ENCODE assay signal across 19 cellular contexts in genomic region chr5:73947876-73948275, GRCh38.
DNase-seq lines count a peak whose midpoint lies in the region; ATAC-seq and TF ChIP-seq lines count a peak whose summit lies in the region.
"Had no signal": no experiment of that assay in that cellular context is flagged by ENCODE, and none has a peak within 500 bp of the region (broad histone marks: within the 10 kb centered on the region; RNA-seq: fewer than 3 reads in every experiment).

No MANE protein-coding gene starts in this region.

- no peak overlapping the region for H3K27ac ChIP-seq in neural progenitor cell
- no peak overlapping the region for H3K27ac ChIP-seq in PC-3 (ENCODE audit: low read length)
- H3K27ac ChIP-seq: gastrocnemius medialis, upper lobe of right lung had no signal

- H3K4me3 ChIP-seq in neural progenitor cell (no peak overlapping the region), PC-3 (ENCODE audit: low read length) (no peak overlapping the region)
- H3K4me3 ChIP-seq: gastrocnemius medialis, upper lobe of right lung had no signal

- no peak overlapping the region for H3K27ac Mint-ChIP-seq in neural progenitor cell
- H3K27ac Mint-ChIP-seq: activated naive CD8-positive, alpha-beta T cell treated with anti-CD3 and anti-CD28 coated beads, Interleukin-2, amount 10 ng/mL, durations not matched to agents 7 days and 5 days; activated T-helper 1 cell treated with anti-CD3 and anti-CD28 coated beads, Interleukin-12 subunit alpha, Interleukin-12 subunit beta, Interleukin-2, Interleukin-4 antibody, amounts not matched to agents 30 ng/mL and 10 ng/mL and 1 ng/mL, durations not matched to agents 14 hours and 24 hours and 36 hours; H9; natural killer cell treated with Interleukin-12 subunit alpha and Interleukin-12 subunit beta and Interleukin-15 and Interleukin-18, amount 100 ng/mL, for 72 hours had no signal

- POLR2A ChIA-PET in PC-3 (lab: Charles Lee; ENCODE audit: unreplicated experiment): no interaction called here

- peaks cover 3% of the 10 kb centered on the region for H3K36me3 Mint-ChIP-seq in neural progenitor cell
- H3K36me3 Mint-ChIP-seq: activated naive CD8-positive, alpha-beta T cell treated with anti-CD3 and anti-CD28 coated beads, Interleukin-2, amount 10 ng/mL, durations not matched to agents 7 days and 5 days; natural killer cell treated with Interleukin-12 subunit alpha and Interleukin-12 subunit beta and Interleukin-15 and Interleukin-18, amount 100 ng/mL, for 72 hours had no signal

- H3K4me2 ChIP-seq in neural progenitor cell (peak overlapping the region; percentile 45), PC-3 (ENCODE audit: low read length) (no peak overlapping the region)

- H4K20me1 ChIP-seq in neural progenitor cell (ENCODE audit: low read depth) (no peaks in the 10 kb centered on the region), PC-3 (ENCODE audit: low read length) (no peaks in the 10 kb centered on the region)

- H3K4me1 ChIP-seq in neural progenitor cell (peaks cover 34% of the 10 kb centered on the region), PC-3 (ENCODE audit: insufficient read depth, low read length) (0 out of 2 replicates have a peak, but pooled peaks cover 6% of the 10 kb centered on the region)
- H3K4me1 ChIP-seq: gastrocnemius medialis, upper lobe of right lung had no signal

- intact Hi-C loops in PC-3 (cut with micrococcal nuclease): no loop called here

- H3K9me3 ChIP-seq in neural progenitor cell (ENCODE audit: low read depth): no peaks in the 10 kb centered on the region
- no peaks in the 10 kb centered on the region for H3K9me3 ChIP-seq in PC-3 (ENCODE audit: low read length)
- H3K9me3 ChIP-seq: upper lobe of right lung had no signal

- peaks cover 7% of the 10 kb centered on the region for H3K9me3 Mint-ChIP-seq in neural progenitor cell
- H3K9me3 Mint-ChIP-seq: activated naive CD8-positive, alpha-beta T cell treated with anti-CD3 and anti-CD28 coated beads, Interleukin-2, amount 10 ng/mL, durations not matched to agents 7 days and 5 days; natural killer cell treated with Interleukin-12 subunit alpha and Interleukin-12 subunit beta and Interleukin-15 and Interleukin-18, amount 100 ng/mL, for 72 hours had no signal

- H2AFZ ChIP-seq in neural progenitor cell (replicated peaks) (no peak overlapping the region), PC-3 (ENCODE audit: low read length) (no peak overlapping the region)

- no TSS peak for BruUV-seq in PC-3 (replicated peaks; lab: Mats Ljungman, UMichigan)

- H3K4me3 Mint-ChIP-seq in neural progenitor cell: no peak overlapping the region
- H3K4me3 Mint-ChIP-seq: activated naive CD8-positive, alpha-beta T cell treated with anti-CD3 and anti-CD28 coated beads, Interleukin-2, amount 10 ng/mL, durations not matched to agents 7 days and 5 days; activated T-helper 1 cell treated with anti-CD3 and anti-CD28 coated beads, Interleukin-12 subunit alpha, Interleukin-12 subunit beta, Interleukin-2, Interleukin-4 antibody, amounts not matched to agents 30 ng/mL and 10 ng/mL and 1 ng/mL, durations not matched to agents 14 hours and 24 hours and 36 hours; H9; natural killer cell treated with Interleukin-12 subunit alpha and Interleukin-12 subunit beta and Interleukin-15 and Interleukin-18, amount 100 ng/mL, for 72 hours had no signal

- H3K79me2 ChIP-seq in neural progenitor cell (ENCODE audit: low read depth): no peaks in the 10 kb centered on the region
- H3K79me2 ChIP-seq in PC-3 (ENCODE audit: low read length): no peaks in the 10 kb centered on the region

- peaks cover 2% of the 10 kb centered on the region for H3K27me3 Mint-ChIP-seq in neural progenitor cell (ENCODE audit: insufficient read depth, low read depth)

- no peaks in the 10 kb centered on the region for H3F3A ChIP-seq in neural progenitor cell (ENCODE audit: low read depth)
- no peaks in the 10 kb centered on the region for H3F3A ChIP-seq in PC-3 (ENCODE audit: low read length, unreplicated experiment)

- no peaks in the 10 kb centered on the region for H3K9me2 ChIP-seq in PC-3 (replicated peaks; ENCODE audit: low read length)

- ATAC-seq in PC-3 (no peak), GM21526 (IDR thresholded peaks at IDR 0.05; ENCODE audit: low FRiP score, unreplicated experiment) (no peak)
- ATAC-seq: gastrocnemius medialis; natural killer cell treated with Interleukin-12 subunit alpha and Interleukin-12 subunit beta and Interleukin-15 and Interleukin-18, amount 100 ng/mL, for 72 hours; Panc1; upper lobe of right lung had no signal

- no peak overlapping the region for H3K9ac ChIP-seq in neural progenitor cell
- H3K9ac ChIP-seq in PC-3 (ENCODE audit: low read length): no peak overlapping the region

- peaks cover 31% of the 10 kb centered on the region for H3K4me1 Mint-ChIP-seq in neural progenitor cell
- H3K4me1 Mint-ChIP-seq: activated naive CD8-positive, alpha-beta T cell treated with anti-CD3 and anti-CD28 coated beads, Interleukin-2, amount 10 ng/mL, durations not matched to agents 7 days and 5 days; H9 had no signal

- peak; percentile 69 for DNase-seq in EH (ENCODE audit: low read depth)
- peak; percentile 1 for DNase-seq in NCI-H128 (lab: John Stamatoyannopoulos, UW; ENCODE audit: unreplicated experiment)
- DNase-seq in NCI-H748 treated with DMSO at 0.1 percent for 48 hours (lab: John Stamatoyannopoulos, UW): peak; percentile 91
- DNase-seq in neural progenitor cell (ENCODE audit: low spot score): no peak
- no peak for DNase-seq in PC-3
- DNase-seq in NCI-H187 (lab: John Stamatoyannopoulos, UW): no peak
- DNase-seq in HT-29 (ENCODE audit: low spot score): no peak
- DNase-seq: activated naive CD8-positive, alpha-beta T cell treated with anti-CD3 and anti-CD28 coated beads, Interleukin-2, amount 10 ng/mL, durations not matched to agents 7 days and 5 days; dorsolateral prefrontal cortex; gastrocnemius medialis; H9; Karpas-422; NCI-H146; stimulated activated CD4-positive, alpha-beta T cell treated with anti-CD3 and anti-CD28 coated beads, Interleukin-4, amount 100 ng/mL, for 4 hours; upper lobe of right lung had no signal

- H3K36me3 ChIP-seq in neural progenitor cell (no peaks in the 10 kb centered on the region), PC-3 (ENCODE audit: low read depth, low read length) (no peaks in the 10 kb centered on the region)
- H3K36me3 ChIP-seq: gastrocnemius medialis, upper lobe of right lung had no signal

- no peak for TF ChIP-seq CTCF in neural progenitor cell (IDR thresholded peaks at IDR 0.05)
- no peak for TF ChIP-seq CTCF in PC-3 (conservative IDR thresholded peaks at IDR 0.05; ENCODE audit: low read depth, low read length)

- CTCF ChIA-PET in PC-3 (lab: Charles Lee): no interaction called here

- H3K27me3 ChIP-seq in neural progenitor cell (no peaks in the 10 kb centered on the region), PC-3 (ENCODE audit: low read length) (no peaks in the 10 kb centered on the region)
- H3K27me3 ChIP-seq: gastrocnemius medialis, upper lobe of right lung had no signal

Comparison
In these comparisons a context has a peak if more than half of its experiments do, and no peak if none do; other contexts are left out.
1. DNase-seq: peak in EH (single experiment), NCI-H128 (single experiment) and NCI-H748 treated with DMSO at 0.1 percent for 48 hours (single experiment); none in neural progenitor cell (single experiment), PC-3 (single experiment), NCI-H187 (0 of 2) and HT-29 (single experiment).